ENCODE assay signal across 13 cellular contexts in the genomic region with DNA sequence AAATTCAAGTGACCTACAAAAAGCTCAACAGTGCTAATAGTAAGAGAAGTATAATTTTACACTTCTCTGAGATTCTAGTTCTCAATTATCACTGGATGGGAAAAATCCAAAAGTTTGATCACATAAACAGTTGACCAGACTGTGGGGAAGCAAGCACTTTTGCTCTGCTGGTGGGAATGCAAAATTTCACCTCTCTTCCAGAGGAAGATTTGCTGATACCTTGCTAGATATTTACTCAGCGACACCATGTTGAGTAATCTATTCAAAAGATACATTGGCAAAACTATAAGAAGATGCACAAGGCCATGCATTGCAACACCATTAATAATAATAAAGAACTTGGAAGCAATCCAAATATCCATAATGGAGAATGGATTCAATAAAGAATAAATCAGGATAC.
DNase-seq lines count a peak whose midpoint lies in the region; ATAC-seq and TF ChIP-seq lines count a peak whose summit lies in the region.
"Had no signal": no experiment of that assay in that cellular context is flagged by ENCODE, and none has a peak within 500 bp of the region (broad histone marks: within the 10 kb centered on the region; RNA-seq: fewer than 3 reads in every experiment).

No MANE protein-coding gene starts in this region.

- no peak overlapping the region for H2AK5ac ChIP-seq in IMR-90 (ENCODE audit: low read depth, low read length)

- TF ChIP-seq POLR2A in IMR-90 (IDR thresholded peaks at IDR 0.05; ENCODE audit: low read depth, low read length), result no peak

- no peaks in the 10 kb centered on the region for H3K27me3 ChIP-seq in AG04450 (ENCODE audit: control insufficient read depth, insufficient read depth, low read length)
- no peaks in the 10 kb centered on the region for H3K27me3 ChIP-seq in IMR-90 (ENCODE audit: control insufficient read depth, insufficient read depth, low read length)
- H3K27me3 ChIP-seq: BLaER1 treated with 17β-estradiol and CSF1 and Interleukin-3, amounts not matched to agents 10 nM and 100 nM; gastrocnemius medialis; suprapubic skin had no signal

- no peak overlapping the region for H3K14ac ChIP-seq in IMR-90 (replicated peaks; ENCODE audit: low read depth, low read length)

- no peak overlapping the region for H2AK9ac ChIP-seq in IMR-90 (replicated peaks; ENCODE audit: low read depth, low read length, poor library complexity)

- POLR2A ChIA-PET in AG04450 (lab: Yijun Ruan, JAX) (no interaction called here), IMR-90 (lab: Charles Lee; ENCODE audit: unreplicated experiment) (interaction anchor here (0.6 kb wide), 1 partner anchor 70 kb away, joined by 12 read pairs; no protein-coding TSS in a partner anchor)

- H2AFZ ChIP-seq in IMR-90 (replicated peaks; ENCODE audit: low read length, poor library complexity), result no peak overlapping the region
- H2AFZ ChIP-seq: parathyroid adenoma had no signal

- no peak overlapping the region for H4K5ac ChIP-seq in IMR-90 (ENCODE audit: low read depth, low read length)

- H4K91ac ChIP-seq in IMR-90 (ENCODE audit: insufficient read depth, low read depth, low read length), result no peak overlapping the region

- dilution Hi-C loops in IMR-90 (cut with HindIII; ENCODE audit: low sequenced_read_pairs, unreplicated experiment), result no loop called here

- H2BK20ac ChIP-seq in IMR-90 (ENCODE audit: low read depth, low read length), result no peak overlapping the region

- no peak overlapping the region for H2BK15ac ChIP-seq in IMR-90 (ENCODE audit: low read depth, low read length)

- no peak for ATAC-seq in IMR-90 (ENCODE audit: low read depth)
- ATAC-seq in left lobe of liver, result peak; percentile 75
- ATAC-seq in HG03342 (IDR thresholded peaks at IDR 0.05; ENCODE audit: unreplicated experiment), result no peak
- no peak for ATAC-seq in GM18498 (IDR thresholded peaks at IDR 0.05; ENCODE audit: unreplicated experiment)
- no peak for ATAC-seq in GM18870 (IDR thresholded peaks at IDR 0.05; ENCODE audit: unreplicated experiment)
- ATAC-seq: gastrocnemius medialis had no signal

- H4K20me1 ChIP-seq in IMR-90 (ENCODE audit: insufficient read depth, low read length), result no peaks in the 10 kb centered on the region
- H4K20me1 ChIP-seq: BLaER1 treated with 17β-estradiol and CSF1 and Interleukin-3, amounts not matched to agents 10 nM and 100 nM had no signal

- H3K79me1 ChIP-seq in IMR-90 (ENCODE audit: low read depth in 1 of 2, low read length in 2 of 2), result no peaks in the 10 kb centered on the region

- intact Hi-C loops in IMR-90 (cut with micrococcal nuclease), result no loop called here

- H3K9me3 ChIP-seq in AG04450 (ENCODE audit: control insufficient read depth, insufficient read depth, low read length) (no peaks in the 10 kb centered on the region; the same call in 1 of the 2 replicates), IMR-90 (ENCODE audit: control insufficient read depth, insufficient read depth, low read length) (no peaks in the 10 kb centered on the region)
- H3K9me3 ChIP-seq: gastrocnemius medialis, suprapubic skin had no signal

- TF ChIP-seq CTCF in AG04450 (IDR thresholded peaks at IDR 0.05; ENCODE audit: low read depth, low read length), result peak; percentile 65
- TF ChIP-seq CTCF in IMR-90 (conservative IDR thresholded peaks at IDR 0.05; ENCODE audit: low read depth, low read length), result 0 out of 2 replicates have a peak, but pooled peaks have one; percentile 22
- peak; percentile 55 for TF ChIP-seq CTCF in cardiac fibroblast (IDR thresholded peaks at IDR 0.05; ENCODE audit: low read depth, low read length)

- H2BK5ac ChIP-seq in IMR-90 (ENCODE audit: low read depth, low read length, poor library complexity, severe bottlenecking), result no peak overlapping the region

- no peak overlapping the region for H3K9ac ChIP-seq in IMR-90 (ENCODE audit: low read depth, low read length)
- H3K9ac ChIP-seq: BLaER1 treated with 17β-estradiol and CSF1 and Interleukin-3, amounts not matched to agents 10 nM and 100 nM; parathyroid adenoma had no signal

- H3K23ac ChIP-seq in IMR-90 (ENCODE audit: low read depth, low read length), result no peak overlapping the region

- H3K27ac ChIP-seq in AG04450 (ENCODE audit: low read depth, low read length), result no peak overlapping the region
- H3K27ac ChIP-seq in IMR-90 (ENCODE audit: insufficient read depth, low read length), result no peak overlapping the region
- H3K27ac ChIP-seq: BLaER1 treated with 17β-estradiol and CSF1 and Interleukin-3, amounts not matched to agents 10 nM and 100 nM; gastrocnemius medialis; parathyroid adenoma; suprapubic skin had no signal

- H3K4me3 ChIP-seq in AG04450 (ENCODE audit: low read depth, low read length) (no peak overlapping the region), IMR-90 (ENCODE audit: insufficient read depth, low read depth, low read length) (no peak overlapping the region), cardiac fibroblast (replicated peaks in 1 of 2; ENCODE audit: low read depth in 2 of 2, low read length in 2 of 2) (peak overlapping the region in 1 of 2 donors; percentile 33)
- H3K4me3 ChIP-seq: BLaER1 treated with 17β-estradiol and CSF1 and Interleukin-3, amounts not matched to agents 10 nM and 100 nM; gastrocnemius medialis; suprapubic skin had no signal

- WGBS in IMR-90 (ENCODE audit: extremely low coverage in 2 of 2, insufficient read length in 1 of 2), 2 experiments, result no CpG with 5 or more reads among the region's 1 CpG

- TF ChIP-seq RAD21 in IMR-90 (IDR thresholded peaks at IDR 0.05; ENCODE audit: low read length), result no peak

- no peak overlapping the region for H3K56ac ChIP-seq in IMR-90 (ENCODE audit: extremely low read depth, insufficient read depth, low read length)

- H4K8ac ChIP-seq in IMR-90 (ENCODE audit: low read depth in 2 of 2, low read length in 2 of 2), result no peak overlapping the region

- no TSS peak for BruUV-seq in IMR-90 (replicated peaks; lab: Mats Ljungman, UMichigan)

- no peaks in the 10 kb centered on the region for H3K9me1 ChIP-seq in IMR-90 (ENCODE audit: insufficient read depth, low read length)

- CTCF ChIA-PET in AG04450 (lab: Charles Lee) (interaction anchor here (0.6 to 1.6 kb wide), 8 partner anchors 9 to 369 kb away, joined by 3 to 9 read pairs (median 3); no protein-coding TSS in a partner anchor), IMR-90 (lab: Yijun Ruan, JAX) (interaction anchor here (0.8 kb wide), 1 partner anchor 17 kb away, joined by 3 read pairs; no protein-coding TSS in a partner anchor)

- H3K36me3 ChIP-seq in IMR-90 (ENCODE audit: control insufficient read depth, insufficient read depth, low read length), result no peaks in the 10 kb centered on the region
- H3K36me3 ChIP-seq: BLaER1 treated with 17β-estradiol and CSF1 and Interleukin-3, amounts not matched to agents 10 nM and 100 nM; gastrocnemius medialis; suprapubic skin had no signal

- no peak overlapping the region for H3K4me2 ChIP-seq in IMR-90 (ENCODE audit: low read depth, low read length)

- no peak for DNase-seq in AG04450 (ENCODE audit: low read depth, low spot score)
- DNase-seq in IMR-90, result no peak
- DNase-seq in cardiac fibroblast (ENCODE audit: low read depth in 2 of 2), result peak in 1 of 2 donors; percentile 47
- DNase-seq in left lobe of liver (ENCODE audit: low spot score), result no peak
- no peak for DNase-seq in stimulated activated CD4-positive, alpha-beta T cell treated with anti-CD3 and anti-CD28 coated beads, Interleukin-2, amount 100 ng/mL, for 48 hours
- DNase-seq: gastrocnemius medialis, kidney had no signal

- in situ Hi-C loops in IMR-90 (cut with MboI; ENCODE audit: low sequenced_read_pairs), result no loop called here

- no peak overlapping the region for H3K18ac ChIP-seq in IMR-90 (ENCODE audit: low read depth, low read length)

- H3K4ac ChIP-seq in IMR-90 (ENCODE audit: low read depth, low read length), result no peak overlapping the region

- H3K4me1 ChIP-seq in IMR-90 (ENCODE audit: control insufficient read depth, insufficient read depth, low read length), result peaks cover 4% of the 10 kb centered on the region; the same call in 1 of the 2 replicates
- H3K4me1 ChIP-seq: gastrocnemius medialis, parathyroid adenoma, suprapubic skin had no signal

- no peak overlapping the region for H2BK120ac ChIP-seq in IMR-90 (ENCODE audit: low read depth, low read length)

TF ChIP-seq in IMR-90, 13 proteins besides CTCF, POLR2A, EP300 and RAD21:
- no peak for TF ChIP-seq CHD1 (IDR thresholded peaks at IDR 0.05; ENCODE audit: low read depth, low read length)
- TF ChIP-seq, protein P1, sequence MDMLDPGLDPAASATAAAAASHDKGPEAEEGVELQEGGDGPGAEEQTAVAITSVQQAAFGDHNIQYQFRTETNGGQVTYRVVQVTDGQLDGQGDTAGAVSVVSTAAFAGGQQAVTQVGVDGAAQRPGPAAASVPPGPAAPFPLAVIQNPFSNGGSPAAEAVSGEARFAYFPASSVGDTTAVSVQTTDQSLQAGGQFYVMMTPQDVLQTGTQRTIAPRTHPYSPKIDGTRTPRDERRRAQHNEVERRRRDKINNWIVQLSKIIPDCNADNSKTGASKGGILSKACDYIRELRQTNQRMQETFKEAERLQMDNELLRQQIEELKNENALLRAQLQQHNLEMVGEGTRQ (IDR thresholded peaks at IDR 0.05; ENCODE audit: low read depth, low read length), result no peak
- no peak for TF ChIP-seq SMC3 (IDR thresholded peaks at IDR 0.05; ENCODE audit: low read depth, low read length)
- no peak for TF ChIP-seq MAFK (IDR thresholded peaks at IDR 0.05; ENCODE audit: low read depth, low read length)
- TF ChIP-seq RCOR1 (IDR thresholded peaks at IDR 0.05; ENCODE audit: insufficient replicate concordance, low read length), result no peak
- TF ChIP-seq BHLHE40 (IDR thresholded peaks at IDR 0.05; ENCODE audit: low read depth, low read length), result no peak
- TF ChIP-seq MAZ (IDR thresholded peaks at IDR 0.05; ENCODE audit: borderline replicate concordance, low read depth, low read length), result no peak
- no peak for TF ChIP-seq MXI1 (IDR thresholded peaks at IDR 0.05; ENCODE audit: borderline replicate concordance, low read depth, low read length)
- TF ChIP-seq, protein P2, sequence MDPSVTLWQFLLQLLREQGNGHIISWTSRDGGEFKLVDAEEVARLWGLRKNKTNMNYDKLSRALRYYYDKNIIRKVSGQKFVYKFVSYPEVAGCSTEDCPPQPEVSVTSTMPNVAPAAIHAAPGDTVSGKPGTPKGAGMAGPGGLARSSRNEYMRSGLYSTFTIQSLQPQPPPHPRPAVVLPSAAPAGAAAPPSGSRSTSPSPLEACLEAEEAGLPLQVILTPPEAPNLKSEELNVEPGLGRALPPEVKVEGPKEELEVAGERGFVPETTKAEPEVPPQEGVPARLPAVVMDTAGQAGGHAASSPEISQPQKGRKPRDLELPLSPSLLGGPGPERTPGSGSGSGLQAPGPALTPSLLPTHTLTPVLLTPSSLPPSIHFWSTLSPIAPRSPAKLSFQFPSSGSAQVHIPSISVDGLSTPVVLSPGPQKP (IDR thresholded peaks at IDR 0.05; ENCODE audit: borderline replicate concordance, low read depth, low read length), result no peak
- TF ChIP-seq CEBPB (IDR thresholded peaks at IDR 0.05; ENCODE audit: low read depth, low read length), result no peak
